In the genomic region with DNA sequence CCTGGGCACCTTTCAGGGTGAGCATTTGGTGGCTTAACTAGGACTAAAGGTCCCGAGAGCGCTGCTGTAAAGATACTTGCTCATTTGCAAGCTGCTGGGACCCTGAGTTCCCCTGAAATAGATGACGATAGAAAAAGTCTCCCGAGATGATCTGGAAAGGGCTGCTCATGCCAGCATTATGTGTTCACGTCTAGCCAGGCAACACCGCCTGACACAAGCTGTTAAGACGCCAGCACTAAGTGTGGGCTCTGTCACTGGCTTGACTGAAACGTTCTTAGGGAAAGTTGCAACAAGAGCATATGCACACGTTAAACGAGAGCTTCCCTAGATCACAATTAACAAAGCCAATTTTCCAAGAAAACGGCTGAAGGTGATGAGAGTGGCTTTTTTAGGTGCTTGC, we compare ENCODE assay signal across 2 cellular contexts.
TF ChIP-seq lines count a peak whose summit lies in the region.

No MANE protein-coding gene starts in this region.

TF ChIP-seq in WTC11, 78 proteins besides CTCF, POLR2A, EP300 and RAD21 (continued from another document and continues in another):
- TF ChIP-seq, protein P1, sequence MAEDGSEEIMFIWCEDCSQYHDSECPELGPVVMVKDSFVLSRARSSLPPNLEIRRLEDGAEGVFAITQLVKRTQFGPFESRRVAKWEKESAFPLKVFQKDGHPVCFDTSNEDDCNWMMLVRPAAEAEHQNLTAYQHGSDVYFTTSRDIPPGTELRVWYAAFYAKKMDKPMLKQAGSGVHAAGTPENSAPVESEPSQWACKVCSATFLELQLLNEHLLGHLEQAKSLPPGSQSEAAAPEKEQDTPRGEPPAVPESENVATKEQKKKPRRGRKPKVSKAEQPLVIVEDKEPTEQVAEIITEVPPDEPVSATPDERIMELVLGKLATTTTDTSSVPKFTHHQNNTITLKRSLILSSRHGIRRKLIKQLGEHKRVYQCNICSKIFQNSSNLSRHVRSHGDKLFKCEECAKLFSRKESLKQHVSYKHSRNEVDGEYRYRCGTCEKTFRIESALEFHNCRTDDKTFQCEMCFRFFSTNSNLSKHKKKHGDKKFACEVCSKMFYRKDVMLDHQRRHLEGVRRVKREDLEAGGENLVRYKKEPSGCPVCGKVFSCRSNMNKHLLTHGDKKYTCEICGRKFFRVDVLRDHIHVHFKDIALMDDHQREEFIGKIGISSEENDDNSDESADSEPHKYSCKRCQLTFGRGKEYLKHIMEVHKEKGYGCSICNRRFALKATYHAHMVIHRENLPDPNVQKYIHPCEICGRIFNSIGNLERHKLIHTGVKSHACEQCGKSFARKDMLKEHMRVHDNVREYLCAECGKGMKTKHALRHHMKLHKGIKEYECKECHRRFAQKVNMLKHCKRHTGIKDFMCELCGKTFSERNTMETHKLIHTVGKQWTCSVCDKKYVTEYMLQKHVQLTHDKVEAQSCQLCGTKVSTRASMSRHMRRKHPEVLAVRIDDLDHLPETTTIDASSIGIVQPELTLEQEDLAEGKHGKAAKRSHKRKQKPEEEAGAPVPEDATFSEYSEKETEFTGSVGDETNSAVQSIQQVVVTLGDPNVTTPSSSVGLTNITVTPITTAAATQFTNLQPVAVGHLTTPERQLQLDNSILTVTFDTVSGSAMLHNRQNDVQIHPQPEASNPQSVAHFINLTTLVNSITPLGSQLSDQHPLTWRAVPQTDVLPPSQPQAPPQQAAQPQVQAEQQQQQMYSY (CRISPR knock-in tag; IDR thresholded peaks at IDR 0.05): no peak
- TF ChIP-seq SP1 (CRISPR knock-in tag; conservative IDR thresholded peaks at IDR 0.05) (no peak), MXD4 (CRISPR knock-in tag; IDR thresholded peaks at IDR 0.05; ENCODE audit: borderline replicate concordance) (no peak), TEAD4 (CRISPR knock-in tag; IDR thresholded peaks at IDR 0.05) (no peak), ELF4 (CRISPR knock-in tag; IDR thresholded peaks at IDR 0.05; ENCODE audit: low read depth) (no peak), JUN (CRISPR knock-in tag; IDR thresholded peaks at IDR 0.05) (no peak), CREB1 (CRISPR knock-in tag; IDR thresholded peaks at IDR 0.05) (no peak)
- TF ChIP-seq, protein P2, sequence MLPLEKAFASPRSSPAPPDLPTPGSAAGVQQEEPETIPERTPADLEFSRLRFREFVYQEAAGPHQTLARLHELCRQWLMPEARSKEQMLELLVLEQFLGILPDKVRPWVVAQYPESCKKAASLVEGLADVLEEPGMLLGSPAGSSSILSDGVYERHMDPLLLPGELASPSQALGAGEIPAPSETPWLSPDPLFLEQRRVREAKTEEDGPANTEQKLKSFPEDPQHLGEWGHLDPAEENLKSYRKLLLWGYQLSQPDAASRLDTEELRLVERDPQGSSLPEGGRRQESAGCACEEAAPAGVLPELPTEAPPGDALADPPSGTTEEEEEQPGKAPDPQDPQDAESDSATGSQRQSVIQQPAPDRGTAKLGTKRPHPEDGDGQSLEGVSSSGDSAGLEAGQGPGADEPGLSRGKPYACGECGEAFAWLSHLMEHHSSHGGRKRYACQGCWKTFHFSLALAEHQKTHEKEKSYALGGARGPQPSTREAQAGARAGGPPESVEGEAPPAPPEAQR (CRISPR knock-in tag; IDR thresholded peaks at IDR 0.05): no peak
- TF ChIP-seq, protein P3, sequence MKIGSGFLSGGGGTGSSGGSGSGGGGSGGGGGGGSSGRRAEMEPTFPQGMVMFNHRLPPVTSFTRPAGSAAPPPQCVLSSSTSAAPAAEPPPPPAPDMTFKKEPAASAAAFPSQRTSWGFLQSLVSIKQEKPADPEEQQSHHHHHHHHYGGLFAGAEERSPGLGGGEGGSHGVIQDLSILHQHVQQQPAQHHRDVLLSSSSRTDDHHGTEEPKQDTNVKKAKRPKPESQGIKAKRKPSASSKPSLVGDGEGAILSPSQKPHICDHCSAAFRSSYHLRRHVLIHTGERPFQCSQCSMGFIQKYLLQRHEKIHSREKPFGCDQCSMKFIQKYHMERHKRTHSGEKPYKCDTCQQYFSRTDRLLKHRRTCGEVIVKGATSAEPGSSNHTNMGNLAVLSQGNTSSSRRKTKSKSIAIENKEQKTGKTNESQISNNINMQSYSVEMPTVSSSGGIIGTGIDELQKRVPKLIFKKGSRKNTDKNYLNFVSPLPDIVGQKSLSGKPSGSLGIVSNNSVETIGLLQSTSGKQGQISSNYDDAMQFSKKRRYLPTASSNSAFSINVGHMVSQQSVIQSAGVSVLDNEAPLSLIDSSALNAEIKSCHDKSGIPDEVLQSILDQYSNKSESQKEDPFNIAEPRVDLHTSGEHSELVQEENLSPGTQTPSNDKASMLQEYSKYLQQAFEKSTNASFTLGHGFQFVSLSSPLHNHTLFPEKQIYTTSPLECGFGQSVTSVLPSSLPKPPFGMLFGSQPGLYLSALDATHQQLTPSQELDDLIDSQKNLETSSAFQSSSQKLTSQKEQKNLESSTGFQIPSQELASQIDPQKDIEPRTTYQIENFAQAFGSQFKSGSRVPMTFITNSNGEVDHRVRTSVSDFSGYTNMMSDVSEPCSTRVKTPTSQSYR (CRISPR knock-in tag; IDR thresholded peaks at IDR 0.05): no peak
- TF ChIP-seq, protein P4, sequence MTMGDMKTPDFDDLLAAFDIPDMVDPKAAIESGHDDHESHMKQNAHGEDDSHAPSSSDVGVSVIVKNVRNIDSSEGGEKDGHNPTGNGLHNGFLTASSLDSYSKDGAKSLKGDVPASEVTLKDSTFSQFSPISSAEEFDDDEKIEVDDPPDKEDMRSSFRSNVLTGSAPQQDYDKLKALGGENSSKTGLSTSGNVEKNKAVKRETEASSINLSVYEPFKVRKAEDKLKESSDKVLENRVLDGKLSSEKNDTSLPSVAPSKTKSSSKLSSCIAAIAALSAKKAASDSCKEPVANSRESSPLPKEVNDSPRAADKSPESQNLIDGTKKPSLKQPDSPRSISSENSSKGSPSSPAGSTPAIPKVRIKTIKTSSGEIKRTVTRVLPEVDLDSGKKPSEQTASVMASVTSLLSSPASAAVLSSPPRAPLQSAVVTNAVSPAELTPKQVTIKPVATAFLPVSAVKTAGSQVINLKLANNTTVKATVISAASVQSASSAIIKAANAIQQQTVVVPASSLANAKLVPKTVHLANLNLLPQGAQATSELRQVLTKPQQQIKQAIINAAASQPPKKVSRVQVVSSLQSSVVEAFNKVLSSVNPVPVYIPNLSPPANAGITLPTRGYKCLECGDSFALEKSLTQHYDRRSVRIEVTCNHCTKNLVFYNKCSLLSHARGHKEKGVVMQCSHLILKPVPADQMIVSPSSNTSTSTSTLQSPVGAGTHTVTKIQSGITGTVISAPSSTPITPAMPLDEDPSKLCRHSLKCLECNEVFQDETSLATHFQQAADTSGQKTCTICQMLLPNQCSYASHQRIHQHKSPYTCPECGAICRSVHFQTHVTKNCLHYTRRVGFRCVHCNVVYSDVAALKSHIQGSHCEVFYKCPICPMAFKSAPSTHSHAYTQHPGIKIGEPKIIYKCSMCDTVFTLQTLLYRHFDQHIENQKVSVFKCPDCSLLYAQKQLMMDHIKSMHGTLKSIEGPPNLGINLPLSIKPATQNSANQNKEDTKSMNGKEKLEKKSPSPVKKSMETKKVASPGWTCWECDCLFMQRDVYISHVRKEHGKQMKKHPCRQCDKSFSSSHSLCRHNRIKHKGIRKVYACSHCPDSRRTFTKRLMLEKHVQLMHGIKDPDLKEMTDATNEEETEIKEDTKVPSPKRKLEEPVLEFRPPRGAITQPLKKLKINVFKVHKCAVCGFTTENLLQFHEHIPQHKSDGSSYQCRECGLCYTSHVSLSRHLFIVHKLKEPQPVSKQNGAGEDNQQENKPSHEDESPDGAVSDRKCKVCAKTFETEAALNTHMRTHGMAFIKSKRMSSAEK (CRISPR knock-in tag; IDR thresholded peaks at IDR 0.05; ENCODE audit: borderline replicate concordance): no peak

TF ChIP-seq in HepG2, 621 proteins besides CTCF, POLR2A, EP300 and RAD21 (continued from another document):
- TF ChIP-seq RBAK (CRISPR knock-in tag; IDR thresholded peaks at IDR 0.05) (no peak), MIER3 (CRISPR knock-in tag; IDR thresholded peaks at IDR 0.05; ENCODE audit: borderline replicate concordance) (no peak), GABPB1 (CRISPR knock-in tag; IDR thresholded peaks at IDR 0.05) (no peak), ZNF605 (CRISPR knock-in tag; IDR thresholded peaks at IDR 0.05) (peak; percentile 23; the same call in 1 of the 2 replicates), NR2F2 (IDR thresholded peaks at IDR 0.05; ENCODE audit: borderline replicate concordance, low read depth) (no peak), EZH2 (conservative IDR thresholded peaks at IDR 0.05; ENCODE audit: low read depth, low read length) (no peak), XRCC5 (optimal IDR thresholded peaks at IDR 0.05; ENCODE audit: low read length) (no peak), RBM22 (optimal IDR thresholded peaks at IDR 0.05; ENCODE audit: low read length) (peak; percentile 57), ZNF563 (CRISPR knock-in tag; IDR thresholded peaks at IDR 0.05) (no peak)
- TF ChIP-seq, protein P5, sequence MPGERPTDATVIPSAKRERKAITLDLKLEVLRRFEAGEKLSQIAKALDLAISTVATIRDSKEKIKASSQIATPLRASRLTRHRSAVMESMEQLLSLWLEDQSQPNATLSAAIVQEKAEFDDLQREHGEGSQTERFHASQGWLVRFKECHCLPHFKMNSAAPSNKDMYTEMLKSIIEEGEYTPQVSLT (CRISPR knock-in tag; IDR thresholded peaks at IDR 0.05; ENCODE audit: borderline replicate concordance, low read depth): no peak
